12 cellular contexts compared by ENCODE assay signal in genomic region chr11:85759915-85760314, GRCh38.
DNase-seq lines count a peak whose midpoint lies in the region; ATAC-seq and FAIRE-seq lines count a peak whose summit lies in the region.
"Had no signal": no experiment of that assay in that cellular context is flagged by ENCODE, and none has a peak within 500 bp of the region (broad histone marks: within the 10 kb centered on the region; RNA-seq: fewer than 3 reads in every experiment).

No MANE protein-coding gene starts in this region.

- no peak overlapping the region for H3K4me3 Mint-ChIP-seq in stimulated activated naive B cell treated with anti-CD40 and anti-IgM and Interleukin-4, amounts not matched to agents 10 μg/mL and 1 μg/mL and 100 μg/mL, for 72 hours

- H3K27me3 Mint-ChIP-seq in stimulated activated naive B cell treated with anti-CD40 and anti-IgM and Interleukin-4, amounts not matched to agents 10 μg/mL and 1 μg/mL and 100 μg/mL, for 72 hours: no peaks in the 10 kb centered on the region

- peak; percentile 40 for FAIRE-seq in HTR-8/SVneo (lab: Jason Lieb, UNC)

- no peaks in the 10 kb centered on the region for H3K9me3 Mint-ChIP-seq in stimulated activated naive B cell treated with anti-CD40 and anti-IgM and Interleukin-4, amounts not matched to agents 10 μg/mL and 1 μg/mL and 100 μg/mL, for 72 hours

- H3K27ac Mint-ChIP-seq in stimulated activated naive B cell treated with anti-CD40 and anti-IgM and Interleukin-4, amounts not matched to agents 10 μg/mL and 1 μg/mL and 100 μg/mL, for 72 hours: no peak overlapping the region

- peaks cover 0 to 4% of the 10 kb centered on the region in 2 donors for H3K4me1 Mint-ChIP-seq in stimulated activated naive B cell treated with anti-CD40 and anti-IgM and Interleukin-4, amounts not matched to agents 10 μg/mL and 1 μg/mL and 100 μg/mL, for 72 hours

- H3K36me3 Mint-ChIP-seq in stimulated activated naive B cell treated with anti-CD40 and anti-IgM and Interleukin-4, amounts not matched to agents 10 μg/mL and 1 μg/mL and 100 μg/mL, for 72 hours: no peaks in the 10 kb centered on the region

- no peak for ATAC-seq in stimulated activated naive B cell treated with anti-CD40 and anti-IgM and Interleukin-4, amounts not matched to agents 10 μg/mL and 1 μg/mL and 100 μg/mL, for 72 hours (replicated peaks)
- ATAC-seq: gastrocnemius medialis, mucosa of descending colon had no signal

- DNase-seq in AG20443 (ENCODE audit: low spot score): peak; percentile 81
- peak; percentile 14 for DNase-seq in HTR-8/SVneo (ENCODE audit: insufficient read length, low spot score)
- DNase-seq in astrocyte of the hippocampus (ENCODE audit: low read depth, low spot score): peak; percentile 77
- peak; percentile 88 for DNase-seq in kidney tubule cell (ENCODE audit: low spot score)
- DNase-seq in AML-193 (lab: John Stamatoyannopoulos, UW): no peak
- no peak for DNase-seq in D341Med (ENCODE audit: low spot score)
- DNase-seq in stimulated activated naive B cell treated with anti-CD40 and anti-IgM and Interleukin-4, amounts not matched to agents 10 μg/mL and 1 μg/mL and 100 μg/mL, for 72 hours: no peak
- no peak for DNase-seq in activated CD4-positive, alpha-beta T cell treated with anti-CD3 and anti-CD28 coated beads for 48 hours
- DNase-seq: activated CD4-positive, alpha-beta T cell treated with anti-CD3 and anti-CD28 coated beads for 4 hours; gastrocnemius medialis; mucosa of descending colon; RPMI8226 had no signal

Comparison
In these comparisons a context has a peak if more than half of its experiments do, and no peak if none do; other contexts are left out.
1. DNase-seq: peak in AG20443 (single experiment), HTR-8/SVneo (single experiment), astrocyte of the hippocampus (single experiment) and kidney tubule cell (single experiment); none in AML-193 (0 of 2), D341Med (single experiment), stimulated activated naive B cell treated with anti-CD40 and anti-IgM and Interleukin-4, amounts not matched to agents 10 μg/mL and 1 μg/mL and 100 μg/mL, for 72 hours (single experiment) and activated CD4-positive, alpha-beta T cell treated with anti-CD3 and anti-CD28 coated beads for 48 hours (single experiment).